17 cellular contexts compared by ENCODE assay signal in genomic region chr2:85807756-85808155, GRCh38. TPM values are rescaled to one million over a fixed set of nuclear protein-coding genes. Genes with fewer than 3 reads are reported as not detected.
"Had no signal": no experiment of that assay in that cellular context is flagged by ENCODE, and none has a peak within 500 bp of the region (broad histone marks: within the 10 kb centered on the region; RNA-seq: fewer than 3 reads in every experiment).

No MANE protein-coding gene starts in this region.

- H3K9me3 ChIP-seq: neutrophil, psoas muscle, testis, tibial nerve had no signal

- DNase-seq: cerebellar nuclear complex; dermis blood vessel endothelial cell; endodermal cell; erythroblast; foreskin keratinocyte; left colon; mesendoderm; naive B cell; psoas muscle; retina; small intestine; stimulated activated CD4-positive, alpha-beta T cell treated with anti-CD3 and anti-CD28 coated beads, Interleukin-2, amount 100 ng/mL, for 48 hours; testis had no signal

- ATAC-seq: foreskin keratinocyte; left colon; psoas muscle; stimulated activated effector memory CD8-positive, alpha-beta T cell treated with anti-CD3 and anti-CD28 coated beads, Interleukin-12 subunit alpha, Interleukin-12 subunit beta, amount 100 ng/mL, for 72 hours had no signal

- H3K4me3 ChIP-seq: hepatocyte, psoas muscle, testis, tibial nerve had no signal

- H3K4me2 ChIP-seq: hepatocyte had no signal

- H3K36me3 ChIP-seq: neutrophil, tibial nerve had no signal

- H3K27ac ChIP-seq: foreskin keratinocyte, hepatocyte, neutrophil, psoas muscle, testis, tibial nerve had no signal

- H3K27me3 ChIP-seq: hepatocyte, testis, tibial nerve had no signal

- H3K4me1 ChIP-seq: foreskin keratinocyte had no signal

- H3K79me2 ChIP-seq: hepatocyte had no signal

- H2AFZ ChIP-seq: hepatocyte had no signal

RNA-seq across cellular contexts. Expression of gene ATOH8, which starts 54.0 kb away (rescaled TPM):
- total RNA-seq: foreskin keratinocyte had no signal
- polyA plus RNA-seq: foreskin keratinocyte had no signal
